Comparison of ENCODE assay signal across 1 cellular context in genomic region chr6:5082487-5083306, GRCh38.
A peak's percentile ranks its signal among the peaks of the same experiment; 100 is the strongest.
TF ChIP-seq lines count a peak whose summit lies in the region.

No MANE protein-coding gene starts in this region.

TF ChIP-seq in HepG2, 621 proteins besides CTCF, POLR2A, EP300 and RAD21 (continued from another document and continues in another):
- TF ChIP-seq, protein P1, sequence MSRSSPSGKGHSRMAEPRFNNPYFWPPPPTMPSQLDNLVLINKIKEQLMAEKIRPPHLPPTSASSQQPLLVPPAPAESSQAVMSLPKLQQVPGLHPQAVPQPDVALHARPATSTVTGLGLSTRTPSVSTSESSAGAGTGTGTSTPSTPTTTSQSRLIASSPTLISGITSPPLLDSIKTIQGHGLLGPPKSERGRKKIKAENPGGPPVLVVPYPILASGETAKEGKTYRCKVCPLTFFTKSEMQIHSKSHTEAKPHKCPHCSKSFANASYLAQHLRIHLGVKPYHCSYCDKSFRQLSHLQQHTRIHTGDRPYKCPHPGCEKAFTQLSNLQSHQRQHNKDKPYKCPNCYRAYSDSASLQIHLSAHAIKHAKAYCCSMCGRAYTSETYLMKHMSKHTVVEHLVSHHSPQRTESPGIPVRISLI (CRISPR knock-in tag; IDR thresholded peaks at IDR 0.05; ENCODE audit: borderline replicate concordance) = peak; percentile 5; the same call in 1 of the 2 replicates
- TF ChIP-seq RFX1 (IDR thresholded peaks at IDR 0.05) = no peak
- TF ChIP-seq, protein P2, sequence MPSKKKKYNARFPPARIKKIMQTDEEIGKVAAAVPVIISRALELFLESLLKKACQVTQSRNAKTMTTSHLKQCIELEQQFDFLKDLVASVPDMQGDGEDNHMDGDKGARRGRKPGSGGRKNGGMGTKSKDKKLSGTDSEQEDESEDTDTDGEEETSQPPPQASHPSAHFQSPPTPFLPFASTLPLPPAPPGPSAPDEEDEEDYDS (CRISPR knock-in tag; IDR thresholded peaks at IDR 0.05) = peak; percentile 86
- TF ChIP-seq ADNP (CRISPR knock-in tag; IDR thresholded peaks at IDR 0.05) = no peak
- TF ChIP-seq LBX2 (CRISPR knock-in tag; IDR thresholded peaks at IDR 0.05; ENCODE audit: borderline replicate concordance) = no peak
- peak; percentile 86; the same call in 1 of the 2 replicates for TF ChIP-seq ZNF879 (CRISPR knock-in tag; IDR thresholded peaks at IDR 0.05)
- TF ChIP-seq ZNF121 (CRISPR knock-in tag; IDR thresholded peaks at IDR 0.05) = peak; percentile 32; the same call in 1 of the 2 replicates
- peak; percentile 73; the same call in 1 of the 2 replicates for TF ChIP-seq STAT6 (CRISPR knock-in tag; IDR thresholded peaks at IDR 0.05; ENCODE audit: borderline replicate concordance)
- TF ChIP-seq ZNF101 (CRISPR knock-in tag; IDR thresholded peaks at IDR 0.05; ENCODE audit: borderline replicate concordance, low read depth) = no peak
- TF ChIP-seq NCOR1 (IDR thresholded peaks at IDR 0.05; ENCODE audit: borderline replicate concordance, low read length) = peak; percentile 59; the same call in 1 of the 2 replicates
- TF ChIP-seq, protein P3, sequence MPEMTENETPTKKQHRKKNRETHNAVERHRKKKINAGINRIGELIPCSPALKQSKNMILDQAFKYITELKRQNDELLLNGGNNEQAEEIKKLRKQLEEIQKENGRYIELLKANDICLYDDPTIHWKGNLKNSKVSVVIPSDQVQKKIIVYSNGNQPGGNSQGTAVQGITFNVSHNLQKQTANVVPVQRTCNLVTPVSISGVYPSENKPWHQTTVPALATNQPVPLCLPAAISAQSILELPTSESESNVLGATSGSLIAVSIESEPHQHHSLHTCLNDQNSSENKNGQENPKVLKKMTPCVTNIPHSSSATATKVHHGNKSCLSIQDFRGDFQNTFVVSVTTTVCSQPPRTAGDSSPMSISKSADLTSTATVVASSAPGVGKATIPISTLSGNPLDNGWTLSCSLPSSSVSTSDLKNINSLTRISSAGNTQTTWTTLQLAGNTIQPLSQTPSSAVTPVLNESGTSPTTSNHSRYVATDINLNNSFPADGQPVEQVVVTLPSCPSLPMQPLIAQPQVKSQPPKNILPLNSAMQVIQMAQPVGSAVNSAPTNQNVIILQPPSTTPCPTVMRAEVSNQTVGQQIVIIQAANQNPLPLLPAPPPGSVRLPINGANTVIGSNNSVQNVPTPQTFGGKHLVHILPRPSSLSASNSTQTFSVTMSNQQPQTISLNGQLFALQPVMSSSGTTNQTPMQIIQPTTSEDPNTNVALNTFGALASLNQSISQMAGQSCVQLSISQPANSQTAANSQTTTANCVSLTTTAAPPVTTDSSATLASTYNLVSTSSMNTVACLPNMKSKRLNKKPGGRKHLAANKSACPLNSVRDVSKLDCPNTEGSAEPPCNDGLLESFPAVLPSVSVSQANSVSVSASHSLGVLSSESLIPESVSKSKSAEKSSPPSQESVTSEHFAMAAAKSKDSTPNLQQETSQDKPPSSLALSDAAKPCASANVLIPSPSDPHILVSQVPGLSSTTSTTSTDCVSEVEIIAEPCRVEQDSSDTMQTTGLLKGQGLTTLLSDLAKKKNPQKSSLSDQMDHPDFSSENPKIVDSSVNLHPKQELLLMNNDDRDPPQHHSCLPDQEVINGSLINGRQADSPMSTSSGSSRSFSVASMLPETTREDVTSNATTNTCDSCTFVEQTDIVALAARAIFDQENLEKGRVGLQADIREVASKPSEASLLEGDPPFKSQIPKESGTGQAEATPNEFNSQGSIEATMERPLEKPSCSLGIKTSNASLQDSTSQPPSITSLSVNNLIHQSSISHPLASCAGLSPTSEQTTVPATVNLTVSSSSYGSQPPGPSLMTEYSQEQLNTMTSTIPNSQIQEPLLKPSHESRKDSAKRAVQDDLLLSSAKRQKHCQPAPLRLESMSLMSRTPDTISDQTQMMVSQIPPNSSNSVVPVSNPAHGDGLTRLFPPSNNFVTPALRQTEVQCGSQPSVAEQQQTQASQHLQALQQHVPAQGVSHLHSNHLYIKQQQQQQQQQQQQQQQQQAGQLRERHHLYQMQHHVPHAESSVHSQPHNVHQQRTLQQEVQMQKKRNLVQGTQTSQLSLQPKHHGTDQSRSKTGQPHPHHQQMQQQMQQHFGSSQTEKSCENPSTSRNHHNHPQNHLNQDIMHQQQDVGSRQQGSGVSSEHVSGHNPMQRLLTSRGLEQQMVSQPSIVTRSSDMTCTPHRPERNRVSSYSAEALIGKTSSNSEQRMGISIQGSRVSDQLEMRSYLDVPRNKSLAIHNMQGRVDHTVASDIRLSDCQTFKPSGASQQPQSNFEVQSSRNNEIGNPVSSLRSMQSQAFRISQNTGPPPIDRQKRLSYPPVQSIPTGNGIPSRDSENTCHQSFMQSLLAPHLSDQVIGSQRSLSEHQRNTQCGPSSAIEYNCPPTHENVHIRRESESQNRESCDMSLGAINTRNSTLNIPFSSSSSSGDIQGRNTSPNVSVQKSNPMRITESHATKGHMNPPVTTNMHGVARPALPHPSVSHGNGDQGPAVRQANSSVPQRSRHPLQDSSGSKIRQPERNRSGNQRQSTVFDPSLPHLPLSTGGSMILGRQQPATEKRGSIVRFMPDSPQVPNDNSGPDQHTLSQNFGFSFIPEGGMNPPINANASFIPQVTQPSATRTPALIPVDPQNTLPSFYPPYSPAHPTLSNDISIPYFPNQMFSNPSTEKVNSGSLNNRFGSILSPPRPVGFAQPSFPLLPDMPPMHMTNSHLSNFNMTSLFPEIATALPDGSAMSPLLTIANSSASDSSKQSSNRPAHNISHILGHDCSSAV (CRISPR knock-in tag; IDR thresholded peaks at IDR 0.05; ENCODE audit: borderline replicate concordance) = no peak
- TF ChIP-seq NAIF1 (CRISPR knock-in tag; IDR thresholded peaks at IDR 0.05; ENCODE audit: borderline replicate concordance) = no peak
- no peak for TF ChIP-seq SRSF4 (IDR thresholded peaks at IDR 0.05; ENCODE audit: low read depth, low read length, poor library complexity, severe bottlenecking)
- peak; percentile 89; the same call in 1 of the 2 replicates for TF ChIP-seq ZNF724P (CRISPR knock-in tag; IDR thresholded peaks at IDR 0.05; ENCODE audit: borderline replicate concordance)
- TF ChIP-seq ZNF282 (IDR thresholded peaks at IDR 0.05; ENCODE audit: partially characterized antibody) = no peak
- TF ChIP-seq KLF12 (CRISPR knock-in tag; IDR thresholded peaks at IDR 0.05; ENCODE audit: borderline replicate concordance) = 0 out of 2 replicates have a peak, but pooled peaks have one; percentile 66
- TF ChIP-seq ZNF768 (CRISPR knock-in tag; IDR thresholded peaks at IDR 0.05) = peak; percentile 66
- peak; percentile 87; the same call in 1 of the 2 replicates for TF ChIP-seq THAP7 (CRISPR knock-in tag; IDR thresholded peaks at IDR 0.05)
- TF ChIP-seq, protein P4, sequence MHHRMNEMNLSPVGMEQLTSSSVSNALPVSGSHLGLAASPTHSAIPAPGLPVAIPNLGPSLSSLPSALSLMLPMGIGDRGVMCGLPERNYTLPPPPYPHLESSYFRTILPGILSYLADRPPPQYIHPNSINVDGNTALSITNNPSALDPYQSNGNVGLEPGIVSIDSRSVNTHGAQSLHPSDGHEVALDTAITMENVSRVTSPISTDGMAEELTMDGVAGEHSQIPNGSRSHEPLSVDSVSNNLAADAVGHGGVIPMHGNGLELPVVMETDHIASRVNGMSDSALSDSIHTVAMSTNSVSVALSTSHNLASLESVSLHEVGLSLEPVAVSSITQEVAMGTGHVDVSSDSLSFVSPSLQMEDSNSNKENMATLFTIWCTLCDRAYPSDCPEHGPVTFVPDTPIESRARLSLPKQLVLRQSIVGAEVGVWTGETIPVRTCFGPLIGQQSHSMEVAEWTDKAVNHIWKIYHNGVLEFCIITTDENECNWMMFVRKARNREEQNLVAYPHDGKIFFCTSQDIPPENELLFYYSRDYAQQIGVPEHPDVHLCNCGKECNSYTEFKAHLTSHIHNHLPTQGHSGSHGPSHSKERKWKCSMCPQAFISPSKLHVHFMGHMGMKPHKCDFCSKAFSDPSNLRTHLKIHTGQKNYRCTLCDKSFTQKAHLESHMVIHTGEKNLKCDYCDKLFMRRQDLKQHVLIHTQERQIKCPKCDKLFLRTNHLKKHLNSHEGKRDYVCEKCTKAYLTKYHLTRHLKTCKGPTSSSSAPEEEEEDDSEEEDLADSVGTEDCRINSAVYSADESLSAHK (CRISPR knock-in tag; IDR thresholded peaks at IDR 0.05; ENCODE audit: borderline replicate concordance) = no peak
- no peak for TF ChIP-seq NBN (conservative IDR thresholded peaks at IDR 0.05)
- TF ChIP-seq ZFP1 (CRISPR knock-in tag; IDR thresholded peaks at IDR 0.05) = no peak; the same call in 1 of the 2 replicates
- no peak for TF ChIP-seq SAFB2 (CRISPR knock-in tag; IDR thresholded peaks at IDR 0.05; ENCODE audit: borderline replicate concordance, low read depth)
- TF ChIP-seq SNRNP70 (IDR thresholded peaks at IDR 0.05; ENCODE audit: low read depth, low read length) = no peak
- TF ChIP-seq SUZ12 (IDR thresholded peaks at IDR 0.05; ENCODE audit: low read depth, low read length) = no peak
- peak; percentile 55 for TF ChIP-seq BORCS8-MEF2B (CRISPR knock-in tag; IDR thresholded peaks at IDR 0.05)
- no peak for TF ChIP-seq HOXD1 (CRISPR knock-in tag; IDR thresholded peaks at IDR 0.05)
- TF ChIP-seq SMYD3 (CRISPR knock-in tag; IDR thresholded peaks at IDR 0.05) = peak; percentile 46; the same call in 1 of the 2 replicates
- TF ChIP-seq SIN3B (IDR thresholded peaks at IDR 0.05; ENCODE audit: low read length) = no peak
- no peak for TF ChIP-seq SSRP1 (CRISPR knock-in tag; IDR thresholded peaks at IDR 0.05)
- TF ChIP-seq PHF5A (CRISPR knock-in tag; IDR thresholded peaks at IDR 0.05; ENCODE audit: low read depth, unreplicated experiment) = no peak
- no peak for TF ChIP-seq ZSCAN22 (CRISPR knock-in tag; IDR thresholded peaks at IDR 0.05)
- no peak for TF ChIP-seq ZNF180 (CRISPR knock-in tag; IDR thresholded peaks at IDR 0.05; ENCODE audit: borderline replicate concordance, low read depth)
- no peak for TF ChIP-seq TAF15 (IDR thresholded peaks at IDR 0.05; ENCODE audit: low read depth, low read length, poor library complexity, severe bottlenecking)
- TF ChIP-seq EEA1 (CRISPR knock-in tag; IDR thresholded peaks at IDR 0.05; ENCODE audit: borderline replicate concordance) = no peak
- TF ChIP-seq REL (CRISPR knock-in tag; conservative IDR thresholded peaks at IDR 0.05) = no peak
- no peak for TF ChIP-seq SOX6 (IDR thresholded peaks at IDR 0.05)
- peak; percentile 76 for TF ChIP-seq SOX6 (CRISPR knock-in tag; IDR thresholded peaks at IDR 0.05)
- TF ChIP-seq RFXAP (CRISPR knock-in tag; IDR thresholded peaks at IDR 0.05; ENCODE audit: borderline replicate concordance) = peak; percentile 28; the same call in 1 of the 2 replicates
- no peak for TF ChIP-seq SMAD3 (CRISPR knock-in tag; IDR thresholded peaks at IDR 0.05)
- peak; percentile 63 for TF ChIP-seq PHF21A (CRISPR knock-in tag; IDR thresholded peaks at IDR 0.05)
- TF ChIP-seq ZKSCAN5 (CRISPR knock-in tag; IDR thresholded peaks at IDR 0.05) = peak; percentile 62; the same call in 1 of the 2 replicates
- TF ChIP-seq FOXP1 (IDR thresholded peaks at IDR 0.05) = no peak
- peak; percentile 36; the same call in 1 of the 2 replicates for TF ChIP-seq FOXP1 (CRISPR knock-in tag; IDR thresholded peaks at IDR 0.05)
- peak; percentile 84 for TF ChIP-seq ZMYM4 (CRISPR knock-in tag; IDR thresholded peaks at IDR 0.05)
- TF ChIP-seq YEATS2 (CRISPR knock-in tag; IDR thresholded peaks at IDR 0.05; ENCODE audit: borderline replicate concordance) = peak; percentile 43; the same call in 1 of the 2 replicates
- no peak for TF ChIP-seq ZNF260 (CRISPR knock-in tag; IDR thresholded peaks at IDR 0.05; ENCODE audit: borderline replicate concordance, low read depth)
- TF ChIP-seq MTF2 (CRISPR knock-in tag; IDR thresholded peaks at IDR 0.05; ENCODE audit: borderline replicate concordance) = no peak
- TF ChIP-seq ZBTB20 (CRISPR knock-in tag; IDR thresholded peaks at IDR 0.05; ENCODE audit: borderline replicate concordance, low read depth) = peak; percentile 61
- TF ChIP-seq MXI1 (IDR thresholded peaks at IDR 0.05; ENCODE audit: borderline replicate concordance, low read depth, low read length) = peak; percentile 76; the same call in 2 of the 3 replicates
- TF ChIP-seq CENPT (CRISPR knock-in tag; IDR thresholded peaks at IDR 0.05; ENCODE audit: low read depth) = no peak
- no peak for TF ChIP-seq ATRX (CRISPR knock-in tag; IDR thresholded peaks at IDR 0.05; ENCODE audit: borderline replicate concordance)
- no peak for TF ChIP-seq ZNF749 (CRISPR knock-in tag; IDR thresholded peaks at IDR 0.05; ENCODE audit: borderline replicate concordance)
- TF ChIP-seq ZNF160 (CRISPR knock-in tag; IDR thresholded peaks at IDR 0.05) = no peak; the same call in 1 of the 2 replicates
- TF ChIP-seq SKI (IDR thresholded peaks at IDR 0.05; ENCODE audit: partially characterized antibody) = peak; percentile 57
- no peak for TF ChIP-seq KLF6 (CRISPR knock-in tag; IDR thresholded peaks at IDR 0.05)
